In genomic region chr5:10310073-10310779, GRCh38 we compare ENCODE assay signal across 1 cellular context.
TF ChIP-seq lines count a peak whose summit lies in the region.

No MANE protein-coding gene starts in this region.

TF ChIP-seq in HepG2, 621 proteins besides CTCF, POLR2A, EP300 and RAD21 (continued from another document):
- TF ChIP-seq ZBTB3 (CRISPR knock-in tag; IDR thresholded peaks at IDR 0.05; ENCODE audit: borderline replicate concordance, low read depth) (no peak), IKZF1 (IDR thresholded peaks at IDR 0.05) (no peak), RFX5 (IDR thresholded peaks at IDR 0.05; ENCODE audit: low read depth, low read length) (peak; percentile 77)
TF ChIP-seq in HepG2: peak in this region for 7.
